In genomic region chr18:48866028-48866733, GRCh38 we compare ENCODE assay signal across 9 cellular contexts.
A peak's percentile ranks its signal among the peaks of the same experiment; 100 is the strongest.
DNase-seq lines count a peak whose midpoint lies in the region; TF ChIP-seq lines count a peak whose summit lies in the region.
"Had no signal": no experiment of that assay in that cellular context is flagged by ENCODE, and none has a peak within 500 bp of the region (broad histone marks: within the 10 kb centered on the region; RNA-seq: fewer than 3 reads in every experiment).

No MANE protein-coding gene starts in this region.

- H4K91ac ChIP-seq in neuronal stem cell (ENCODE audit: low read depth, low read length, poor library complexity): no peak overlapping the region

- no peak overlapping the region for H2BK120ac ChIP-seq in neuronal stem cell (ENCODE audit: low read depth, low read length)

- no CpG with 5 or more reads among the region's 7 CpGs for WGBS in neuronal stem cell (ENCODE audit: extremely low coverage in 2 of 2, insufficient read length in 2 of 2, insufficient replicate concordance in 1 of 2), 2 donors

- peaks cover 3 to 18% (median 10%) of the 10 kb centered on the region in 7 donors for H3K9me3 Mint-ChIP-seq in CD14-positive monocyte
- H3K9me3 Mint-ChIP-seq in activated naive CD4-positive, alpha-beta T cell treated with anti-CD3 and anti-CD28 coated beads for 36 hours: peaks cover 1% of the 10 kb centered on the region

- H2AFZ ChIP-seq in neuronal stem cell (ENCODE audit: low read length): no peak overlapping the region

- peaks cover 3% of the 10 kb centered on the region in 2 donors for H3K36me3 Mint-ChIP-seq in CD14-positive monocyte
- H3K36me3 Mint-ChIP-seq in activated naive CD4-positive, alpha-beta T cell treated with anti-CD3 and anti-CD28 coated beads for 36 hours (ENCODE audit: low read depth): no peaks in the 10 kb centered on the region

- no peak overlapping the region for H2AK5ac ChIP-seq in neuronal stem cell (ENCODE audit: low read depth, low read length)

- H3K9ac ChIP-seq in neuronal stem cell (ENCODE audit: low read depth, low read length, poor library complexity): no peak overlapping the region

- H3K36me3 ChIP-seq in neuronal stem cell (replicated peaks in 1 of 2; ENCODE audit: control insufficient read depth in 2 of 2, insufficient read depth in 2 of 2, low read length in 2 of 2): peaks cover 0 to 2% of the 10 kb centered on the region in 2 donors

- H3K4me3 Mint-ChIP-seq in CD14-positive monocyte: no peak overlapping the region
- H3K4me3 Mint-ChIP-seq in activated naive CD4-positive, alpha-beta T cell treated with anti-CD3 and anti-CD28 coated beads for 36 hours: no peak overlapping the region
- H3K4me3 Mint-ChIP-seq: stimulated activated naive B cell treated with anti-CD40 and anti-IgM and Interleukin-4, amounts not matched to agents 10 μg/mL and 1 μg/mL and 100 μg/mL, for 72 hours had no signal

- no peak overlapping the region for H3K4ac ChIP-seq in neuronal stem cell (ENCODE audit: low read length)

- no peak overlapping the region for H2BK12ac ChIP-seq in neuronal stem cell (ENCODE audit: low read length)

- no peak overlapping the region for H3K4me2 ChIP-seq in neuronal stem cell (ENCODE audit: insufficient read depth, low read length, poor library complexity, severe bottlenecking)

- peak overlapping the region; percentile 30 for H3K18ac ChIP-seq in neuronal stem cell (ENCODE audit: low read length)

- DNase-seq in DMS 273 treated with DMSO at 0.1 percent for 48 hours (lab: John Stamatoyannopoulos, UW): peak; percentile 91
- DNase-seq in NCI-H2171 treated with DMSO at 0.1 percent for 48 hours (lab: John Stamatoyannopoulos, UW): peak; percentile 95
- DNase-seq in epithelial cell of esophagus (ENCODE audit: low read depth): peak; percentile 41
- no peak for DNase-seq in neuronal stem cell (ENCODE audit: low spot score)
- no peak for DNase-seq in activated CD4-positive, alpha-beta T cell treated with anti-CD3 and anti-CD28 coated beads, Interleukin-2, amount 50 U/mL, for 1 hour
- no peak for DNase-seq in CD14-positive monocyte (ENCODE audit: low spot score)
- no peak for DNase-seq in activated naive CD4-positive, alpha-beta T cell treated with anti-CD3 and anti-CD28 coated beads for 36 hours
- DNase-seq in stimulated activated CD4-positive, alpha-beta T cell treated with anti-CD3 and anti-CD28 coated beads, Interleukin-2, amount 100 ng/mL, for 24 hours: no peak
- DNase-seq: stimulated activated naive B cell treated with anti-CD40 and anti-IgM and Interleukin-4, amounts not matched to agents 10 μg/mL and 1 μg/mL and 100 μg/mL, for 72 hours had no signal

- H3K27ac ChIP-seq in neuronal stem cell (replicated peaks; ENCODE audit: low read length): no peak overlapping the region

- intact Hi-C loops in CD14-positive monocyte (cut with micrococcal nuclease): loop anchor here in 1 of 2 donors (5.0 kb wide), 1 partner anchor 34 kb away; no protein-coding TSS in a partner anchor
- intact Hi-C loops in activated naive CD4-positive, alpha-beta T cell treated with anti-CD3 and anti-CD28 coated beads for 36 hours (cut with micrococcal nuclease): loop anchor here (5.0 kb wide), 1 partner anchor 64 kb away; no protein-coding TSS in a partner anchor

- H3K4me3 ChIP-seq in epithelial cell of esophagus (ENCODE audit: low read length) (no peak overlapping the region), neuronal stem cell (ENCODE audit: low read length in 2 of 2) (no peak overlapping the region)

- H3K27ac Mint-ChIP-seq in CD14-positive monocyte: no peak overlapping the region
- H3K27ac Mint-ChIP-seq in activated naive CD4-positive, alpha-beta T cell treated with anti-CD3 and anti-CD28 coated beads for 36 hours: no peak overlapping the region

- H3K27me3 Mint-ChIP-seq in CD14-positive monocyte (ENCODE audit: low read depth in 3 of 3): peaks cover 0 to 9% (median 3%) of the 10 kb centered on the region in 3 donors
- H3K27me3 Mint-ChIP-seq in activated naive CD4-positive, alpha-beta T cell treated with anti-CD3 and anti-CD28 coated beads for 36 hours (ENCODE audit: low read depth): no peaks in the 10 kb centered on the region
- H3K27me3 Mint-ChIP-seq: stimulated activated naive B cell treated with anti-CD40 and anti-IgM and Interleukin-4, amounts not matched to agents 10 μg/mL and 1 μg/mL and 100 μg/mL, for 72 hours had no signal

- TF ChIP-seq CTCF in epithelial cell of esophagus (IDR thresholded peaks at IDR 0.05; ENCODE audit: insufficient read depth, low read depth, low read length, missing control alignments): no peak
- TF ChIP-seq CTCF in CD14-positive monocyte (IDR thresholded peaks at IDR 0.05): no peak

- peaks cover 23% of the 10 kb centered on the region for H3K4me1 Mint-ChIP-seq in CD14-positive monocyte
- peaks cover 19% of the 10 kb centered on the region for H3K4me1 Mint-ChIP-seq in activated naive CD4-positive, alpha-beta T cell treated with anti-CD3 and anti-CD28 coated beads for 36 hours (ENCODE audit: low read depth)

- no peak overlapping the region for H2BK5ac ChIP-seq in neuronal stem cell (ENCODE audit: low read length)

- H4K8ac ChIP-seq in neuronal stem cell (ENCODE audit: low read depth, low read length): no peak overlapping the region

- H3K9me3 ChIP-seq in neuronal stem cell (replicated peaks in 1 of 2; ENCODE audit: control insufficient read depth in 2 of 2, insufficient read depth in 1 of 2, low read depth in 1 of 2, low read length in 2 of 2): peaks cover 4 to 6% of the 10 kb centered on the region in 2 donors

- H3K27me3 ChIP-seq in neuronal stem cell (ENCODE audit: control insufficient read depth in 3 of 3, insufficient read depth in 3 of 3, low read depth in 1 of 3, low read length in 3 of 3): no peaks in the 10 kb centered on the region

- no peak overlapping the region for H2BK15ac ChIP-seq in neuronal stem cell (ENCODE audit: low read length)

- H3K79me1 ChIP-seq in neuronal stem cell (ENCODE audit: low read depth, low read length): no peaks in the 10 kb centered on the region

- CTCF ChIA-PET in activated naive CD4-positive, alpha-beta T cell treated with anti-CD3 and anti-CD28 coated beads for 36 hours (lab: Charles Lee): no interaction called here

- no peak overlapping the region for H3K14ac ChIP-seq in neuronal stem cell (ENCODE audit: low read length)

- H3K4me1 ChIP-seq in neuronal stem cell (ENCODE audit: control insufficient read depth in 2 of 2, insufficient read depth in 1 of 2, low read depth in 1 of 2, low read length in 2 of 2): peaks cover 10 to 22% of the 10 kb centered on the region in 2 donors

- no peak overlapping the region for H3K23ac ChIP-seq in neuronal stem cell (ENCODE audit: low read depth, low read length, poor library complexity)

Comparison
In these comparisons a context has a peak if more than half of its experiments do, and no peak if none do; other contexts are left out.
1. DNase-seq: peak in DMS 273 treated with DMSO at 0.1 percent for 48 hours (single experiment), NCI-H2171 treated with DMSO at 0.1 percent for 48 hours (single experiment) and epithelial cell of esophagus (single experiment); none in neuronal stem cell (single experiment), activated CD4-positive, alpha-beta T cell treated with anti-CD3 and anti-CD28 coated beads, Interleukin-2, amount 50 U/mL, for 1 hour (single experiment), CD14-positive monocyte (single experiment), activated naive CD4-positive, alpha-beta T cell treated with anti-CD3 and anti-CD28 coated beads for 36 hours (single experiment) and stimulated activated CD4-positive, alpha-beta T cell treated with anti-CD3 and anti-CD28 coated beads, Interleukin-2, amount 100 ng/mL, for 24 hours (0 of 2).